34 cellular contexts compared by ENCODE assay signal in the genomic region with DNA sequence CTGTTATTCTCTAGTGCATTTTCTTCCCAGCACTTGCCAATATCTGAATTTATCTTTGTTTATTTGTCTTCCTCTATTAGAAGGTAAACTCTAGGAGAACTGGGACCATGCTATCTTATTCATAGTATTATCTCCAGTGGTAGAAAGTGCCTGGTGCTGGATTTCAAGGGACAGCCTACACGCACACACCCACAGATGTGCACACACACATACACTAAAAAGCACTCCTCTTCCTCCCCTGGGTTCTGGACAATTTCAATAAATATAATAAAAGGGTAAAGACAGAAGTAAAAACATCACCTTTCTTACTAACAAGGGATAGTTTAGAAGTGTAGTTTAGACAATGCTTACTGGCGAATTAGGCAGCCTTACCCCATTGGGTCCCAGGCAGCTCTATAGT.
"Had no signal": no experiment of that assay in that cellular context is flagged by ENCODE, and none has a peak within 500 bp of the region (broad histone marks: within the 10 kb centered on the region; RNA-seq: fewer than 3 reads in every experiment).

No MANE protein-coding gene starts in this region.

- H3K4me3 Mint-ChIP-seq: activated CD4-positive, alpha-beta memory T cell treated with anti-CD3 and anti-CD28 coated beads, Interleukin-2, amount 10 ng/mL, durations not matched to agents 7 days and 5 days; activated CD4-positive, alpha-beta T cell treated with anti-CD3 and anti-CD28 coated beads, Interleukin-2, amount 10 ng/mL, durations not matched to agents 7 days and 5 days; activated naive CD8-positive, alpha-beta T cell treated with anti-CD3 and anti-CD28 coated beads for 36 hours; activated naive CD8-positive, alpha-beta T cell treated with anti-CD3 and anti-CD28 coated beads, Interleukin-2, amount 50 U/mL, for 24 hours; activated T-cell treated with anti-CD3 and anti-CD28 coated beads, Interleukin-2, amount 50 U/mL, for 24 hours; activated T-cell treated with anti-CD3 and anti-CD28 coated beads, Interleukin-2, amount 50 U/mL, for 72 hours; effector memory CD8-positive, alpha-beta T cell; WTC11 had no signal

- H3K36me3 Mint-ChIP-seq: activated naive CD8-positive, alpha-beta T cell treated with anti-CD3 and anti-CD28 coated beads for 36 hours; WTC11 had no signal

- H3K27me3 ChIP-seq: adrenal gland, body of pancreas, esophagus muscularis mucosa, foreskin keratinocyte, gastroesophageal sphincter, heart right ventricle had no signal

- H3K9me3 Mint-ChIP-seq: activated CD4-positive, alpha-beta memory T cell treated with anti-CD3 and anti-CD28 coated beads, Interleukin-2, amount 10 ng/mL, durations not matched to agents 7 days and 5 days; activated CD4-positive, alpha-beta T cell treated with anti-CD3 and anti-CD28 coated beads, Interleukin-2, amount 10 ng/mL, durations not matched to agents 7 days and 5 days; activated naive CD8-positive, alpha-beta T cell treated with anti-CD3 and anti-CD28 coated beads for 36 hours; activated naive CD8-positive, alpha-beta T cell treated with anti-CD3 and anti-CD28 coated beads, Interleukin-2, amount 50 U/mL, for 24 hours; activated T-cell treated with anti-CD3 and anti-CD28 coated beads, Interleukin-2, amount 50 U/mL, for 24 hours; effector memory CD8-positive, alpha-beta T cell; WTC11 had no signal

- FAIRE-seq: colon, TTC549 had no signal

- H3K4me3 ChIP-seq: adrenal gland, body of pancreas, esophagus muscularis mucosa, gastroesophageal sphincter, heart right ventricle had no signal

- H3K4me1 Mint-ChIP-seq: activated CD4-positive, alpha-beta T cell treated with anti-CD3 and anti-CD28 coated beads, Interleukin-2, amount 10 ng/mL, durations not matched to agents 7 days and 5 days; activated naive CD8-positive, alpha-beta T cell treated with anti-CD3 and anti-CD28 coated beads, Interleukin-2, amount 50 U/mL, for 24 hours had no signal

- DNase-seq: activated CD4-positive, alpha-beta memory T cell treated with anti-CD3 and anti-CD28 coated beads, Interleukin-2, amount 10 ng/mL, durations not matched to agents 7 days and 5 days; activated CD4-positive, alpha-beta T cell treated with anti-CD3 and anti-CD28 coated beads for 1 hour; activated CD4-positive, alpha-beta T cell treated with anti-CD3 and anti-CD28 coated beads for 4 hours; activated CD4-positive, alpha-beta T cell treated with anti-CD3 and anti-CD28 coated beads, Interleukin-2, amount 10 ng/mL, durations not matched to agents 7 days and 5 days; activated CD4-positive, alpha-beta T cell treated with anti-CD3 and anti-CD28 coated beads, Interleukin-2, amount 50 U/mL, for 4 hours; activated CD8-positive, alpha-beta memory T cell treated with anti-CD3 and anti-CD28 coated beads, Interleukin-2, amount 50 U/mL, for 48 hours; activated gamma-delta T cell; activated naive CD4-positive, alpha-beta T cell; activated naive CD4-positive, alpha-beta T cell treated with anti-CD3 and anti-CD28 coated beads, Interleukin-2, amount 50 U/mL, for 16 hours; activated naive CD8-positive, alpha-beta T cell treated with anti-CD3 and anti-CD28 coated beads for 36 hours; activated naive CD8-positive, alpha-beta T cell treated with anti-CD3 and anti-CD28 coated beads, Interleukin-2, amount 50 U/mL, for 24 hours; activated T-cell treated with anti-CD3 and anti-CD28 coated beads for 4 hours; activated T-cell treated with anti-CD3 and anti-CD28 coated beads, Interleukin-2, amount 50 U/mL, for 24 hours; activated T-cell treated with anti-CD3 and anti-CD28 coated beads, Interleukin-2, amount 50 U/mL, for 72 hours; adrenal gland; amygdala; aorta; body of pancreas; caudate nucleus; cortex of kidney; dermis blood vessel endothelial cell; effector CD4-positive, alpha-beta T cell; effector memory CD8-positive, alpha-beta T cell; erythroblast; foreskin keratinocyte; heart right ventricle; T-helper 1 cell; T-helper 2 cell had no signal

- ATAC-seq: activated naive CD8-positive, alpha-beta T cell treated with anti-CD3 and anti-CD28 coated beads, Interleukin-2, amount 50 U/mL, for 24 hours; activated T-cell treated with anti-CD3 and anti-CD28 coated beads, Interleukin-2, amount 50 U/mL, for 72 hours; effector memory CD8-positive, alpha-beta T cell; foreskin keratinocyte; gastroesophageal sphincter; WTC11 had no signal

- H3K27ac Mint-ChIP-seq: activated CD4-positive, alpha-beta memory T cell treated with anti-CD3 and anti-CD28 coated beads, Interleukin-2, amount 10 ng/mL, durations not matched to agents 7 days and 5 days; activated CD4-positive, alpha-beta T cell treated with anti-CD3 and anti-CD28 coated beads, Interleukin-2, amount 10 ng/mL, durations not matched to agents 7 days and 5 days; activated naive CD8-positive, alpha-beta T cell treated with anti-CD3 and anti-CD28 coated beads for 36 hours; activated naive CD8-positive, alpha-beta T cell treated with anti-CD3 and anti-CD28 coated beads, Interleukin-2, amount 50 U/mL, for 24 hours; activated T-cell treated with anti-CD3 and anti-CD28 coated beads, Interleukin-2, amount 50 U/mL, for 24 hours; activated T-cell treated with anti-CD3 and anti-CD28 coated beads, Interleukin-2, amount 50 U/mL, for 72 hours; effector memory CD8-positive, alpha-beta T cell; WTC11 had no signal

- H3K9me3 ChIP-seq: adrenal gland, body of pancreas, esophagus muscularis mucosa, gastroesophageal sphincter, heart right ventricle had no signal

- H3K27ac ChIP-seq: adrenal gland, esophagus muscularis mucosa, foreskin keratinocyte, gastroesophageal sphincter, VCaP had no signal

- H3K27me3 Mint-ChIP-seq: activated naive CD8-positive, alpha-beta T cell treated with anti-CD3 and anti-CD28 coated beads for 36 hours; activated T-cell treated with anti-CD3 and anti-CD28 coated beads, Interleukin-2, amount 50 U/mL, for 24 hours; effector memory CD8-positive, alpha-beta T cell had no signal

- H3K4me1 ChIP-seq: adrenal gland, esophagus muscularis mucosa, foreskin keratinocyte, gastroesophageal sphincter had no signal

- H3K36me3 ChIP-seq: adrenal gland, esophagus muscularis mucosa, gastroesophageal sphincter, heart right ventricle had no signal
